1 cellular context compared by ENCODE assay signal in the genomic region with DNA sequence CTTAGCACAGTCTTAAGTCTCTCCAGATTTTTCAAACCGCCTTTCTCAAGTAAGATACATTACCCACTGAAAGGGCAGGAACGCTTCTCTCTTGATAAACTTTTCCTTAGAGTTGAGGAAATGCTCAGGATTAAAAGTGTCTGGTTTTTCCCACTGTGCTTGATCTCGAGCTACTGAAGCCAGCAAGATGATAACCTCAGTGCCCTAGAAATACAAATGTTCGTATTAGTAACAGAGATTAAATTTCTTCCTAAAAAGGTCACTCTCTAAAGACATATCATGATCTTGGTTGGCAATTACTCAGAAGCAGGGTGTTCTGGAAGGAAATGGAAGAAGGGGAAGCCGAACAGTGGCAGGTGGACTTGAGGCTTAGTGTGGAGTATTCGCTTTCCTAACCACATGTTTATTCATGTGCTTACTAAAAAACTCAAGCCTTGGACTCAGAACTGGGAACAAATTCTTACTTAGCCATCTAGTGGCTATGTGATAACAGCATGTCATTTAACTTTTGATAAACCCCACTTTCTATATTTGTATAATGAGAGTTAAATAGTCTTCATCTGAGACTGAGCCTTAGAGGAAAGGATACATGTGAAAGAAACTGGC.
TF ChIP-seq lines count a peak whose summit lies in the region.

No MANE protein-coding gene starts in this region.

TF ChIP-seq in HepG2, 621 proteins besides CTCF, POLR2A, EP300 and RAD21 (continued from another document):
- TF ChIP-seq, protein P1, sequence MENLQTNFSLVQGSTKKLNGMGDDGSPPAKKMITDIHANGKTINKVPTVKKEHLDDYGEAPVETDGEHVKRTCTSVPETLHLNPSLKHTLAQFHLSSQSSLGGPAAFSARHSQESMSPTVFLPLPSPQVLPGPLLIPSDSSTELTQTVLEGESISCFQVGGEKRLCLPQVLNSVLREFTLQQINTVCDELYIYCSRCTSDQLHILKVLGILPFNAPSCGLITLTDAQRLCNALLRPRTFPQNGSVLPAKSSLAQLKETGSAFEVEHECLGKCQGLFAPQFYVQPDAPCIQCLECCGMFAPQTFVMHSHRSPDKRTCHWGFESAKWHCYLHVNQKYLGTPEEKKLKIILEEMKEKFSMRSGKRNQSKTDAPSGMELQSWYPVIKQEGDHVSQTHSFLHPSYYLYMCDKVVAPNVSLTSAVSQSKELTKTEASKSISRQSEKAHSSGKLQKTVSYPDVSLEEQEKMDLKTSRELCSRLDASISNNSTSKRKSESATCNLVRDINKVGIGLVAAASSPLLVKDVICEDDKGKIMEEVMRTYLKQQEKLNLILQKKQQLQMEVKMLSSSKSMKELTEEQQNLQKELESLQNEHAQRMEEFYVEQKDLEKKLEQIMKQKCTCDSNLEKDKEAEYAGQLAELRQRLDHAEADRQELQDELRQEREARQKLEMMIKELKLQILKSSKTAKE (CRISPR knock-in tag; IDR thresholded peaks at IDR 0.05; ENCODE audit: borderline replicate concordance), result no peak
